Comparison of ENCODE assay signal across 8 cellular contexts in the genomic region with DNA sequence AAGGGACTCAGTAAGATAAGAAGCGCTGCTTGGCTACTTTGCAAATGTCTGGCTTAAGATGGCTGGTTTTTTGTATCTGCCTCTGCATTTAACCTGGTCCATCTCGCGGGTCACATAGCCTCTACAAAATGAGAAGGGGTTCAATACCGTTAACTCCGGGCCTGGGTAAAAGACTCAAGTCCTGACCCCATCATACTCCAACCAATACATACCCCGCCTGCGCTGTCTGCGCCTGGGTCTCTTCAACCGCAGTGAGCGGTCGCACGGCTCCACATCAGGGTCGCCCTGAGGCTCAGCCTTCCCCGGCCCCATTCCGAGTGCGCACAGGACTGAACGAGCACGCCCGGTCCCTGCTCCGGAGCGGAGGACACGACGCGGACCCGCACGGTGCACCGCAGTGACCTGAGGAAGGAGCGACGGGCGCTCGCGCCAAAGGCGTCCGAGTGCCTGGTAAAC. TPM values are rescaled to one million over a fixed set of nuclear protein-coding genes. Genes with fewer than 3 reads are reported as not detected.
DNase-seq lines count a peak whose midpoint lies in the region; ATAC-seq, FAIRE-seq and TF ChIP-seq lines count a peak whose summit lies in the region.

No MANE protein-coding gene starts in this region.

- TF ChIP-seq CTCF in GM12864 (IDR thresholded peaks at IDR 0.05; ENCODE audit: low read depth, low read length, missing control alignments) (no peak), MM.1S (IDR thresholded peaks at IDR 0.05; ENCODE audit: low read length) (no peak), pancreas (IDR thresholded peaks at IDR 0.05) (no peak)

- no peaks in the 10 kb centered on the region for H4K20me1 ChIP-seq in MM.1S (ENCODE audit: insufficient read depth, low read length)

- H3K9me2 ChIP-seq in MM.1S (replicated peaks; ENCODE audit: insufficient read depth, low read length) = no peaks in the 10 kb centered on the region

- H3K9me3 ChIP-seq in MM.1S (replicated peaks; ENCODE audit: insufficient read depth, low read length) = no peaks in the 10 kb centered on the region
- no peaks in the 10 kb centered on the region for H3K9me3 ChIP-seq in effector memory CD4-positive, alpha-beta T cell (ENCODE audit: control insufficient read depth, low read length)
- no peaks in the 10 kb centered on the region for H3K9me3 ChIP-seq in pancreas

- intact Hi-C loops in pancreas (cut with DNase I) = no loop called here

- DNase-seq in GM12864 (ENCODE audit: low read depth) = no peak
- DNase-seq in MM.1S = peak; percentile 12
- no peak for DNase-seq in effector memory CD4-positive, alpha-beta T cell
- no peak for DNase-seq in pancreas
- no peak for DNase-seq in NK-92 treated with Interleukin-12 subunit alpha and Interleukin-12 subunit beta, amount 100 ng/mL, for 24 hours (lab: John Stamatoyannopoulos, UW)
- DNase-seq in activated effector memory CD4-positive, alpha-beta T cell treated with Interleukin-2 at 50 U/mL for 16 hours = no peak

- H3K4me2 ChIP-seq in MM.1S (ENCODE audit: low read depth, low read length) = peak overlapping the region; percentile 94

- H2AFZ ChIP-seq in MM.1S (ENCODE audit: low read length) = peak overlapping the region; percentile 81

- peak overlapping the region; percentile 73 for H3K4me3 ChIP-seq in GM12864 (ENCODE audit: low read depth, low read length)
- H3K4me3 ChIP-seq in MM.1S (ENCODE audit: low read length) = peak overlapping the region; percentile 97
- peak overlapping the region; percentile 90 for H3K4me3 ChIP-seq in effector memory CD4-positive, alpha-beta T cell (ENCODE audit: insufficient read depth, low read depth, low read length, poor library complexity, severe bottlenecking)
- H3K4me3 ChIP-seq in pancreas = peak overlapping the region; percentile 82 to 97 (median 94)

- H3K4me1 ChIP-seq in MM.1S (ENCODE audit: low read length) = peaks cover 8% of the 10 kb centered on the region
- peaks cover 12% of the 10 kb centered on the region for H3K4me1 ChIP-seq in effector memory CD4-positive, alpha-beta T cell (ENCODE audit: control insufficient read depth, insufficient read depth, low read length, poor library complexity, severe bottlenecking)
- H3K4me1 ChIP-seq in pancreas = peaks cover 0 to 12% (median 0%) of the 10 kb centered on the region in 3 donors

- peaks cover 22% of the 10 kb centered on the region for H3K79me2 ChIP-seq in MM.1S (ENCODE audit: low read length)

- H3K27ac ChIP-seq in MM.1S (ENCODE audit: low read length) (peak overlapping the region; percentile 92; the same call in 1 of the 2 replicates), pancreas (peak overlapping the region in 2 of 4 donors; percentile 46 to 86)
- H3K27ac ChIP-seq in effector memory CD4-positive, alpha-beta T cell (ENCODE audit: insufficient read depth, low read length, poor library complexity, severe bottlenecking) = peak overlapping the region; percentile 57

- 0% methylated on average over 34 of the region's 34 CpGs for WGBS in pancreas, 2 donors

- H3K9ac ChIP-seq in MM.1S (ENCODE audit: low read length) = peak overlapping the region; percentile 46; the same call in 1 of the 2 replicates

- H3K27me3 ChIP-seq in MM.1S (replicated peaks; ENCODE audit: insufficient read depth, low read length) = no peaks in the 10 kb centered on the region
- H3K27me3 ChIP-seq in effector memory CD4-positive, alpha-beta T cell (replicated peaks; ENCODE audit: control insufficient read depth, insufficient read depth, low read length, poor library complexity, severe bottlenecking) = no peaks in the 10 kb centered on the region
- no peaks in the 10 kb centered on the region for H3K27me3 ChIP-seq in pancreas

- H3F3A ChIP-seq in MM.1S (ENCODE audit: insufficient read depth, low read length) = peaks cover 9% of the 10 kb centered on the region; the same call in 1 of the 2 replicates

- ATAC-seq in pancreas (no peak), GM18517 (IDR thresholded peaks at IDR 0.05; ENCODE audit: unreplicated experiment) (no peak), HG02973 (IDR thresholded peaks at IDR 0.05; ENCODE audit: unreplicated experiment) (no peak)

- FAIRE-seq in pancreas (lab: Jason Lieb, UNC) = no peak

- 0 out of 2 replicates have a peak, but pooled peaks cover 3% of the 10 kb centered on the region for H3K36me3 ChIP-seq in MM.1S (replicated peaks; ENCODE audit: insufficient read depth, low read length)
- H3K36me3 ChIP-seq in effector memory CD4-positive, alpha-beta T cell (ENCODE audit: control insufficient read depth, insufficient read depth, low read length) = peaks cover 4% of the 10 kb centered on the region
- H3K36me3 ChIP-seq in pancreas = peaks cover 0 to 6% (median 0%) of the 10 kb centered on the region in 3 donors

RNA-seq across cellular contexts. Expression of gene PGD, which starts 0.6 kb away (rescaled TPM):
- 10 to 100 TPM; 13.5 to 40.0 (median 24.2) TPM for total RNA-seq in pancreas
- polyA plus RNA-seq in pancreas = 10 to 100 TPM; 12.7 to 28.3 TPM

RNA-seq across cellular contexts. Expression of gene CENPS, which starts 31.9 kb away (rescaled TPM):
- total RNA-seq in pancreas = 1 to 10 TPM; 4.7 to 9.3 (median 7.6) TPM
- polyA plus RNA-seq in pancreas = 10 to 100 TPM; 13.4 to 19.9 TPM

RNA-seq across cellular contexts. Expression of gene CORT, which starts 51.5 kb away (rescaled TPM):
- total RNA-seq in pancreas = under 1 TPM in 1 of 6 donors, not detected in 5; 0.22 TPM
- polyA plus RNA-seq in pancreas = under 1 TPM; 0.34 to 0.85 TPM
